In genomic region chr20:10218536-10219451, GRCh38 we compare ENCODE assay signal across 8 cellular contexts. TPM values are rescaled to one million over a fixed set of nuclear protein-coding genes. Genes with fewer than 3 reads are reported as not detected.
DNase-seq lines count a peak whose midpoint lies in the region; ATAC-seq lines count a peak whose summit lies in the region.

TSS of gene SNAP25 (plus strand) at chr20:10218830. CDS start at chr20:10275492, 56,662 bp downstream.

- H3K27me3 ChIP-seq in subcutaneous abdominal adipose tissue (ENCODE audit: control insufficient read depth in 5 of 5, insufficient read depth in 4 of 5, low read length in 5 of 5), result peaks cover 6 to 31% (median 20%) of the 10 kb centered on the region in 5 donors

- ATAC-seq in HG02885 (IDR thresholded peaks at IDR 0.05; ENCODE audit: poor library complexity, unreplicated experiment), result no peak

- no peaks in the 10 kb centered on the region for H3K36me3 ChIP-seq in subcutaneous abdominal adipose tissue (ENCODE audit: control insufficient read depth in 5 of 5, insufficient read depth in 5 of 5, low read length in 5 of 5)

- H3K4me1 Mint-ChIP-seq in activated CD4-positive, alpha-beta memory T cell treated with anti-CD3 and anti-CD28 coated beads, Interleukin-2, amount 10 ng/mL, durations not matched to agents 7 days and 5 days, result peaks cover 14% of the 10 kb centered on the region

- H3K4me3 Mint-ChIP-seq in activated CD4-positive, alpha-beta memory T cell treated with anti-CD3 and anti-CD28 coated beads, Interleukin-2, amount 10 ng/mL, durations not matched to agents 7 days and 5 days, result peak within 1 kb of the TSS; percentile 53

- H3K27me3 Mint-ChIP-seq in activated CD4-positive, alpha-beta memory T cell treated with anti-CD3 and anti-CD28 coated beads, Interleukin-2, amount 10 ng/mL, durations not matched to agents 7 days and 5 days, result peaks cover 26% of the 10 kb centered on the region

- no peaks in the 10 kb centered on the region for H3K9me3 Mint-ChIP-seq in activated CD4-positive, alpha-beta memory T cell treated with anti-CD3 and anti-CD28 coated beads, Interleukin-2, amount 10 ng/mL, durations not matched to agents 7 days and 5 days

- POLR2A ChIA-PET in activated CD4-positive, alpha-beta memory T cell treated with anti-CD3 and anti-CD28 coated beads, Interleukin-2, amount 10 ng/mL, durations not matched to agents 7 days and 5 days (lab: Charles Lee), result no interaction called here

- peaks cover 0 to 14% (median 10%) of the 10 kb centered on the region in 5 donors for H3K4me1 ChIP-seq in subcutaneous abdominal adipose tissue (ENCODE audit: control insufficient read depth in 5 of 5, insufficient read depth in 5 of 5, low read length in 5 of 5)

- DNase-seq in SIG-M5 treated with dmso at 0.1 percent for 504 hours (lab: John Stamatoyannopoulos, UW; ENCODE audit: unreplicated experiment) (peak; percentile 35), SIG-M5 (lab: John Stamatoyannopoulos, UW) (no peak), NCI-H2227 (lab: John Stamatoyannopoulos, UW; ENCODE audit: unreplicated experiment) (peak; percentile 96), epithelial cell of prostate (ENCODE audit: low read depth, low spot score) (no peak), midbrain (lab: John Stamatoyannopoulos, UW) (peak; percentile 89)
- DNase-seq in activated CD4-positive, alpha-beta memory T cell treated with anti-CD3 and anti-CD28 coated beads, Interleukin-2, amount 10 ng/mL, durations not matched to agents 7 days and 5 days, result peak; percentile 52

- CTCF ChIA-PET in activated CD4-positive, alpha-beta memory T cell treated with anti-CD3 and anti-CD28 coated beads, Interleukin-2, amount 10 ng/mL, durations not matched to agents 7 days and 5 days (lab: Charles Lee), result no interaction called here

- peak within 1 kb of the TSS in 3 of 5 donors; percentile 40 to 60 (median 53) for H3K4me3 ChIP-seq in subcutaneous abdominal adipose tissue (ENCODE audit: low read depth in 1 of 5, low read length in 5 of 5)

- H3K9me3 ChIP-seq in subcutaneous abdominal adipose tissue (ENCODE audit: control insufficient read depth in 5 of 5, low read length in 5 of 5), result no peaks in the 10 kb centered on the region

- no peak within 1 kb of the TSS for H3K9ac ChIP-seq in subcutaneous abdominal adipose tissue (ENCODE audit: low read length in 5 of 5)

- H3K27ac Mint-ChIP-seq in activated CD4-positive, alpha-beta memory T cell treated with anti-CD3 and anti-CD28 coated beads, Interleukin-2, amount 10 ng/mL, durations not matched to agents 7 days and 5 days, result no peak within 1 kb of the TSS

- H3K27ac ChIP-seq in epithelial cell of prostate (peak within 1 kb of the TSS; percentile 9), subcutaneous abdominal adipose tissue (ENCODE audit: low read depth, low read length) (no peak within 1 kb of the TSS)

- no peaks in the 10 kb centered on the region for H3K36me3 Mint-ChIP-seq in activated CD4-positive, alpha-beta memory T cell treated with anti-CD3 and anti-CD28 coated beads, Interleukin-2, amount 10 ng/mL, durations not matched to agents 7 days and 5 days (ENCODE audit: low read depth)

RNA-seq across cellular contexts. Expression of gene SNAP25, which starts in this region (rescaled TPM):
- under 1 TPM; 0.18 to 0.23 TPM for total RNA-seq in activated CD4-positive, alpha-beta memory T cell treated with anti-CD3 and anti-CD28 coated beads, Interleukin-2, amount 10 ng/mL, durations not matched to agents 7 days and 5 days

Comparison
In these comparisons a context has a peak if more than half of its experiments do, and no peak if none do; other contexts are left out.
1. DNase-seq: peak in SIG-M5 treated with dmso at 0.1 percent for 504 hours (single experiment), NCI-H2227 (single experiment) and midbrain (single experiment); none in SIG-M5 (single experiment) and epithelial cell of prostate (single experiment).
2. Peak in DNase-seq in activated CD4-positive, alpha-beta memory T cell treated with anti-CD3 and anti-CD28 coated beads, Interleukin-2, amount 10 ng/mL, durations not matched to agents 7 days and 5 days; RNA of the gene not detected or under 1 TPM.